In genomic region chr10:43294892-43295291, GRCh38 we compare ENCODE assay signal across 26 cellular contexts. TPM values are rescaled to one million over a fixed set of nuclear protein-coding genes. Genes with fewer than 3 reads are reported as not detected.
DNase-seq lines count a peak whose midpoint lies in the region; ATAC-seq, FAIRE-seq and TF ChIP-seq lines count a peak whose summit lies in the region.
"Had no signal": no experiment of that assay in that cellular context is flagged by ENCODE, and none has a peak within 500 bp of the region (broad histone marks: within the 10 kb centered on the region; RNA-seq: fewer than 3 reads in every experiment).

No MANE protein-coding gene starts in this region.

- H3K36me3 ChIP-seq in effector memory CD4-positive, alpha-beta T cell (ENCODE audit: control insufficient read depth, insufficient read depth, low read length) = no peaks in the 10 kb centered on the region
- H3K36me3 ChIP-seq: brain microvascular endothelial cell, heart right ventricle, tibial artery had no signal

- intact Hi-C loops in activated CD4-positive, alpha-beta T cell treated with anti-CD3 and anti-CD28 coated beads, Interleukin-2, amount 10 ng/mL, durations not matched to agents 24 days and 14 days (cut with micrococcal nuclease) = loop anchor here (1.0 kb wide), 1 partner anchor 9 kb away; no protein-coding TSS in a partner anchor

- no peak for FAIRE-seq in A549 (lab: Jason Lieb, UNC)
- FAIRE-seq: frontal cortex, GM12891, K562, kidney had no signal

- POLR2A ChIA-PET in A549 (lab: Yijun Ruan, JAX) = interaction anchor here (0.6 kb wide), 1 partner anchor 137 kb away, joined by 3 read pairs; no protein-coding TSS in a partner anchor

- no peak for DNase-seq in activated CD4-positive, alpha-beta T cell treated with anti-CD3 and anti-CD28 coated beads, Interleukin-2, amount 10 ng/mL, durations not matched to agents 24 days and 14 days
- no peak for DNase-seq in activated CD4-positive, alpha-beta T cell treated with anti-CD3 and anti-CD28 coated beads for 48 hours
- DNase-seq in A549 (ENCODE audit: low read depth in 1 of 2, low spot score in 1 of 2) = no peak
- peak; percentile 7 for DNase-seq in GM13977 (ENCODE audit: low spot score)
- DNase-seq in effector memory CD4-positive, alpha-beta T cell = no peak
- no peak for DNase-seq in NCI-H345 (lab: John Stamatoyannopoulos, UW)
- DNase-seq in GM20000 (ENCODE audit: low spot score) = no peak
- no peak for DNase-seq in nephron progenitor cell
- DNase-seq: activated CD8-positive, alpha-beta memory T cell treated with anti-CD3 and anti-CD28 coated beads, Interleukin-2, amount 50 U/mL, for 48 hours; activated gamma-delta T cell; amygdala; brain microvascular endothelial cell; DMS53; H9; heart right ventricle; kidney; left ventricle myocardium superior; NCI-H1092; NCI-H1694; NCI-H446; right cardiac atrium; stimulated activated CD4-positive, alpha-beta T cell treated with anti-CD3 and anti-CD28 coated beads, Interleukin-1b, Interleukin-23, amount 100 ng/mL, for 48 hours; tibial artery had no signal

- H3K27ac ChIP-seq in A549 = peak overlapping the region; percentile 12 to 72; a peak in 2 of 6 replicates
- peak overlapping the region; percentile 66 for H3K27ac ChIP-seq in effector memory CD4-positive, alpha-beta T cell (ENCODE audit: insufficient read depth, low read length, poor library complexity, severe bottlenecking)
- H3K27ac ChIP-seq: brain microvascular endothelial cell, heart right ventricle, tibial artery had no signal

- TF ChIP-seq RAD21 in A549 (conservative IDR thresholded peaks at IDR 0.05 in 1 of 2, IDR thresholded peaks at IDR 0.05 in 1 of 2) = no peak

- peak overlapping the region; percentile 81 for H3K27ac Mint-ChIP-seq in activated CD4-positive, alpha-beta T cell treated with anti-CD3 and anti-CD28 coated beads, Interleukin-2, amount 10 ng/mL, durations not matched to agents 24 days and 14 days
- no peak overlapping the region for H3K27ac Mint-ChIP-seq in nephron progenitor cell
- H3K27ac Mint-ChIP-seq: H9 had no signal

- in situ Hi-C loops in GM13977 (cut with MboI; ENCODE audit: low pct_unique_long_range_greater_than_20kb, low sequenced_read_pairs, unreplicated experiment) = loop anchor here (10.0 kb wide), 1 partner anchor 170 kb away; no protein-coding TSS in a partner anchor

- WGBS in A549 (ENCODE audit: missing lambda C conversion rate) = 71% methylated on average over 1 of the region's 6 CpGs

- H3K9me3 Mint-ChIP-seq in activated CD4-positive, alpha-beta T cell treated with anti-CD3 and anti-CD28 coated beads, Interleukin-2, amount 10 ng/mL, durations not matched to agents 24 days and 14 days = peaks cover 3% of the 10 kb centered on the region
- peaks cover 11% of the 10 kb centered on the region for H3K9me3 Mint-ChIP-seq in nephron progenitor cell
- H3K9me3 Mint-ChIP-seq: H9 had no signal

- CTCF ChIA-PET in A549 (lab: Yijun Ruan, JAX) = interaction anchor here (0.8 to 16.5 kb wide), 5 partner anchors 10 to 57 kb away, joined by 3 to 234 read pairs (median 18); no protein-coding TSS in a partner anchor

- no peaks in the 10 kb centered on the region for H3K27me3 ChIP-seq in effector memory CD4-positive, alpha-beta T cell (replicated peaks; ENCODE audit: control insufficient read depth, insufficient read depth, low read length, poor library complexity, severe bottlenecking)

- TF ChIP-seq CTCF in A549 (IDR thresholded peaks at IDR 0.05) (no peak), GM13977 (IDR thresholded peaks at IDR 0.05; ENCODE audit: extremely low read depth, insufficient read depth, missing control alignments) (no peak), GM20000 (IDR thresholded peaks at IDR 0.05; ENCODE audit: extremely low read depth, missing control alignments) (no peak), nephron progenitor cell (IDR thresholded peaks at IDR 0.05) (no peak)

- H3K4me1 Mint-ChIP-seq in activated CD4-positive, alpha-beta T cell treated with anti-CD3 and anti-CD28 coated beads, Interleukin-2, amount 10 ng/mL, durations not matched to agents 24 days and 14 days = peaks cover 57% of the 10 kb centered on the region
- H3K4me1 Mint-ChIP-seq in nephron progenitor cell = peaks cover 5% of the 10 kb centered on the region

- no peaks in the 10 kb centered on the region for H3K27me3 Mint-ChIP-seq in activated CD4-positive, alpha-beta T cell treated with anti-CD3 and anti-CD28 coated beads, Interleukin-2, amount 10 ng/mL, durations not matched to agents 24 days and 14 days
- peaks cover 52% of the 10 kb centered on the region for H3K27me3 Mint-ChIP-seq in nephron progenitor cell (ENCODE audit: low read depth, poor library complexity)

- no peak overlapping the region for H3K4me3 ChIP-seq in A549
- H3K4me3 ChIP-seq in effector memory CD4-positive, alpha-beta T cell (ENCODE audit: insufficient read depth, low read depth, low read length, poor library complexity, severe bottlenecking) = no peak overlapping the region
- H3K4me3 ChIP-seq: heart right ventricle, K562, tibial artery had no signal

- peaks cover 9% of the 10 kb centered on the region; the same call in 2 of the 3 replicates for H3K4me1 ChIP-seq in A549
- H3K4me1 ChIP-seq in effector memory CD4-positive, alpha-beta T cell (ENCODE audit: control insufficient read depth, insufficient read depth, low read length, poor library complexity, severe bottlenecking) = peaks cover 47% of the 10 kb centered on the region

- H3K4me2 ChIP-seq in A549 = no peak overlapping the region

- H3K36me3 Mint-ChIP-seq in activated CD4-positive, alpha-beta T cell treated with anti-CD3 and anti-CD28 coated beads, Interleukin-2, amount 10 ng/mL, durations not matched to agents 24 days and 14 days (ENCODE audit: low read depth) = peaks cover 10% of the 10 kb centered on the region
- H3K36me3 Mint-ChIP-seq in nephron progenitor cell (ENCODE audit: low read depth) = no peaks in the 10 kb centered on the region

- H3K9me3 ChIP-seq in A549 = no peaks in the 10 kb centered on the region
- no peaks in the 10 kb centered on the region for H3K9me3 ChIP-seq in effector memory CD4-positive, alpha-beta T cell (ENCODE audit: control insufficient read depth, low read length)
- H3K9me3 ChIP-seq: heart right ventricle, tibial artery had no signal

- peak overlapping the region; percentile 37 for H3K4me3 Mint-ChIP-seq in activated CD4-positive, alpha-beta T cell treated with anti-CD3 and anti-CD28 coated beads, Interleukin-2, amount 10 ng/mL, durations not matched to agents 24 days and 14 days
- no peak overlapping the region for H3K4me3 Mint-ChIP-seq in nephron progenitor cell
- H3K4me3 Mint-ChIP-seq: H9 had no signal

- no peak for ATAC-seq in A549
- ATAC-seq: left ventricle myocardium superior had no signal

- no peak for TF ChIP-seq POLR2A in A549 (IDR thresholded peaks at IDR 0.05; ENCODE audit: low read length)

- no peak for TF ChIP-seq EP300 in A549 (IDR thresholded peaks at IDR 0.05)

TF ChIP-seq in A549, 52 proteins besides CTCF, POLR2A, EP300 and RAD21:
- TF ChIP-seq, protein P1, sequence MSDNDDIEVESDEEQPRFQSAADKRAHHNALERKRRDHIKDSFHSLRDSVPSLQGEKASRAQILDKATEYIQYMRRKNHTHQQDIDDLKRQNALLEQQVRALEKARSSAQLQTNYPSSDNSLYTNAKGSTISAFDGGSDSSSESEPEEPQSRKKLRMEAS (IDR thresholded peaks at IDR 0.05) = no peak
- TF ChIP-seq KDM1A (IDR thresholded peaks at IDR 0.05; ENCODE audit: low read depth) (no peak), HMGXB4 (CRISPR knock-in tag; IDR thresholded peaks at IDR 0.05; ENCODE audit: borderline replicate concordance) (no peak), MYC (IDR thresholded peaks at IDR 0.05; ENCODE audit: borderline replicate concordance, low read length) (no peak)

RNA-seq across cellular contexts. Expression of gene RASGEF1A, which starts 28.0 kb away (rescaled TPM):
- 0.63 and 0.66 TPM in 2 replicates for total RNA-seq in activated CD4-positive, alpha-beta T cell treated with anti-CD3 and anti-CD28 coated beads, Interleukin-2, amount 10 ng/mL, durations not matched to agents 24 days and 14 days
- polyA plus RNA-seq in A549 (2011; rRNA removed) (3.5 and 4.2 TPM in 2 replicates), A549 (2017; fragmentation: RNase III; extraction: RNeasy Plus Mini Kit Qiagen cat#74134 plus additional on column Dnase treatment) (1.6 to 2.5 TPM (median 1.7 TPM) in 3 replicates)
- 5.7 and 9.7 TPM in 2 replicates for polyA plus RNA-seq in A549 (2012; cell fraction: cytosol; rRNA removed)
- polyA plus RNA-seq in A549 (2012; cell fraction: nucleus; rRNA removed) = 8.2 and 10.4 TPM in 2 replicates
- 5.3 and 6.4 TPM in 2 replicates for polyA minus RNA-seq in A549 (2011; rRNA and poly(A)+ RNA removed)
